10 cellular contexts compared by ENCODE assay signal in the genomic region with DNA sequence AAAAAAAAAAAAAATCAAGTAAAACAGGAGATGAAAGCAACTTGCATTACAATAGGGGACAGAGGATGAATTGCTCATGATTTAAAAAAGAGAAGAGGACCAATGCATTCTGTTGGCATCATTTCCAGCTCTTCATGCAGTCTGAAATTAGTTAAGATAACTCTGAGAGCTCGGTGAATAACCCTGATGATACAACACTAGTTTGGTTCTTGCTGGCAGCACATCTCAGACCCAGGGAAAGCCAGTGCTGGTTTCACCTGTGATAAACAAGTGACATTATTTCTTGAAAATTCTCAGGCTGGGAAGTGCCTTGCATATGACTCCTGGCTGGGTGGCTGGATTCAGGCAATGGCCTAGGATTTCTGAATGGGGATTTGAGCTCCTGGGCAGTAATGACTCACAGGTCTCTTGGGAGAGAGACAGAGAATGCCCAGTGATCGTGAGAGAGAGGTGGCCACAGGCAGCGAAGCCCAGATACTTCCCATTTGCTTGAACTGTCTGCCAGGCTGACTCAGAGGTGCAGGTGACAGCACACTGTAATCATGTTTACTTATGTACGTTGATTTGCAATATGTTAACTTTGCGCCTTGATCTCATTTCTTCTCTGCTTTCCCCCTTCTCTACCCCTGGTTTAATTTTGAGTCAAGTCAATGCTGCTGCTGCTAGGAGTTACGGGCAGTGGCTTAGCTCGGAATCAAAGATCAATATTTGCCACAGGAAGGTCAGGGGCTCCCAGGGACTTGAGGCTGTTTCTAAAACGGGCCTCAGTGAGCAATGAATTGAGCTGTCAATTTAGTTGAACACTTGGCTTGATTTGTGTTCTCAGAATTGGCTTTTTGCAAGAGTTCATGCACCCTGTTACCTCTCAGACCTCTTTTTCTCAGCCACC. TPM values are rescaled to one million over a fixed set of nuclear protein-coding genes. Genes with fewer than 3 reads are reported as not detected.
DNase-seq lines count a peak whose midpoint lies in the region; ATAC-seq and TF ChIP-seq lines count a peak whose summit lies in the region.
"Had no signal": no experiment of that assay in that cellular context is flagged by ENCODE, and none has a peak within 500 bp of the region (broad histone marks: within the 10 kb centered on the region; RNA-seq: fewer than 3 reads in every experiment).

No MANE protein-coding gene starts in this region.

- H2AFZ ChIP-seq in ACC112 (ENCODE audit: low read length, unreplicated experiment) = no peak overlapping the region

- H3K9me3 ChIP-seq in Panc1 (ENCODE audit: control insufficient read depth, insufficient read depth, low read depth, low read length) = no peaks in the 10 kb centered on the region
- no peaks in the 10 kb centered on the region for H3K9me3 ChIP-seq in tibial nerve
- H3K9me3 ChIP-seq in esophagus squamous epithelium = no peaks in the 10 kb centered on the region

- H3K36me3 ChIP-seq in ACC112 (ENCODE audit: insufficient read depth, low read length) (no peaks in the 10 kb centered on the region), Panc1 (ENCODE audit: control insufficient read depth, insufficient read depth, low read length) (no peaks in the 10 kb centered on the region), tibial nerve (no peaks in the 10 kb centered on the region), esophagus squamous epithelium (no peaks in the 10 kb centered on the region)

- DNase-seq in GOT3 (lab: John Stamatoyannopoulos, UW) = peak; percentile 26
- DNase-seq in Panc1 (ENCODE audit: low read depth, low spot score) = peak; percentile 46
- DNase-seq in foreskin fibroblast = peak; percentile 26 to 58
- no peak for DNase-seq in NCI-H1436 (lab: John Stamatoyannopoulos, UW)
- DNase-seq in tibial nerve (ENCODE audit: low spot score in 2 of 2) = no peak
- DNase-seq in esophagus squamous epithelium (lab: John Stamatoyannopoulos, UW) = no peak
- no peak for DNase-seq in NCI-H82 (lab: John Stamatoyannopoulos, UW)
- DNase-seq: dorsolateral prefrontal cortex, NCI-H1694 had no signal

- CTCF ChIA-PET in Panc1 (lab: Charles Lee) = no interaction called here

- in situ Hi-C loops in Panc1 (cut with HindIII; ENCODE audit: low pct_unique_long_range_greater_than_20kb, low sequenced_read_pairs) = no loop called here

- POLR2A ChIA-PET in Panc1 (lab: Charles Lee) = no interaction called here

- TF ChIP-seq EP300 in tibial nerve (IDR thresholded peaks at IDR 0.05) = no peak

- no peak for ATAC-seq in Panc1

- 52 to 69% methylated on average over 8 of the region's 8 CpGs for WGBS in tibial nerve, 2 donors
- WGBS in esophagus squamous epithelium, 2 donors = 47 to 54% methylated on average over 8 of the region's 8 CpGs

- H3K4me1 ChIP-seq in ACC112 (ENCODE audit: control insufficient read depth, insufficient read depth, low read length, unreplicated experiment) (peaks cover 16% of the 10 kb centered on the region), Panc1 (ENCODE audit: control insufficient read depth, insufficient read depth, low read length) (no peaks in the 10 kb centered on the region), tibial nerve (no peaks in the 10 kb centered on the region), esophagus squamous epithelium (peaks cover 8 to 38% (median 10%) of the 10 kb centered on the region in 3 donors)

- no TSS peak for BruUV-seq in Panc1 (replicated peaks; lab: Mats Ljungman, UMichigan)

- no peaks in the 10 kb centered on the region for H3K79me2 ChIP-seq in ACC112 (ENCODE audit: control insufficient read depth, insufficient read depth, low read length, unreplicated experiment)

- no peak overlapping the region for H3K4me3 ChIP-seq in ACC112 (ENCODE audit: low read depth, low read length)
- H3K4me3 ChIP-seq in Panc1 (ENCODE audit: low read depth in 2 of 2, low read length in 2 of 2) = no peak overlapping the region
- no peak overlapping the region for H3K4me3 ChIP-seq in foreskin fibroblast (ENCODE audit: low read depth in 1 of 2, low read length in 2 of 2)
- no peak overlapping the region for H3K4me3 ChIP-seq in tibial nerve
- no peak overlapping the region for H3K4me3 ChIP-seq in esophagus squamous epithelium
- H3K4me3 ChIP-seq: dorsolateral prefrontal cortex had no signal

- no peaks in the 10 kb centered on the region for H3K27me3 ChIP-seq in ACC112 (ENCODE audit: insufficient read depth, low read length)
- H3K27me3 ChIP-seq in Panc1 (ENCODE audit: control insufficient read depth, insufficient read depth, low read length) = no peaks in the 10 kb centered on the region
- H3K27me3 ChIP-seq in tibial nerve = no peaks in the 10 kb centered on the region
- no peaks in the 10 kb centered on the region for H3K27me3 ChIP-seq in esophagus squamous epithelium
- H3K27me3 ChIP-seq: dorsolateral prefrontal cortex had no signal

- intact Hi-C loops in Panc1 (cut with micrococcal nuclease; ENCODE audit: unreplicated experiment) (no loop called here), esophagus squamous epithelium (cut with DNase I) (no loop called here)

- TF ChIP-seq CTCF in Panc1 (IDR thresholded peaks at IDR 0.05) (no peak), foreskin fibroblast (IDR thresholded peaks at IDR 0.05; ENCODE audit: low read depth, low read length) (no peak), tibial nerve (IDR thresholded peaks at IDR 0.05) (no peak), esophagus squamous epithelium (IDR thresholded peaks at IDR 0.05) (no peak)

- H3K27ac ChIP-seq in ACC112 (ENCODE audit: low read depth, low read length) (peak overlapping the region; percentile 25; the same call in 1 of the 2 replicates), Panc1 (ENCODE audit: low read length) (no peak overlapping the region), tibial nerve (no peak overlapping the region), esophagus squamous epithelium (peak overlapping the region in 1 of 4 donors; percentile 44)
- H3K27ac ChIP-seq: dorsolateral prefrontal cortex had no signal

- TF ChIP-seq POLR2A in tibial nerve (IDR thresholded peaks at IDR 0.05) (no peak), esophagus squamous epithelium (IDR thresholded peaks at IDR 0.05) (no peak)

RNA-seq across cellular contexts. Expression of a gene that starts 27.1 kb away (rescaled TPM):
- total RNA-seq in Panc1 (2021; ENCODE audit: unreplicated experiment) = 2.3 TPM
- 1.4 TPM for polyA plus RNA-seq in Panc1 (2012; ENCODE audit: insufficient read length)
- total RNA-seq in tibial nerve = 10 to 100 TPM in 1 of 4 donors, 1 to 10 TPM in 3; 2.1 to 11.4 (median 4.1) TPM
- total RNA-seq in esophagus squamous epithelium = 1 to 10 TPM; 6.1 to 8.9 (median 7.0) TPM

RNA-seq across cellular contexts. Expression of a gene that starts 27.4 kb away (rescaled TPM):
- total RNA-seq in Panc1 (2021; ENCODE audit: unreplicated experiment) (0.26 TPM), tibial nerve (under 1 TPM in 2 of 4 donors, not detected in 2; 0.20 to 0.90 TPM), esophagus squamous epithelium (10 to 100 TPM in 3 of 4 donors, 1 to 10 TPM in 1; 9.2 to 20.9 (median 17.8) TPM)
- polyA plus RNA-seq in Panc1 (2012; ENCODE audit: insufficient read length) = not detected

Comparison
In these comparisons a context has a peak if more than half of its experiments do, and no peak if none do; other contexts are left out.
1. DNase-seq: peak in GOT3 (single experiment), Panc1 (single experiment) and foreskin fibroblast (2 of 2); none in NCI-H1436 (single experiment), tibial nerve (0 of 2), esophagus squamous epithelium (single experiment) and NCI-H82 (single experiment).